21 cellular contexts compared by ENCODE assay signal in genomic region chr18:79510046-79510685, GRCh38.
DNase-seq lines count a peak whose midpoint lies in the region; ATAC-seq and TF ChIP-seq lines count a peak whose summit lies in the region.
"Had no signal": no experiment of that assay in that cellular context is flagged by ENCODE, and none has a peak within 500 bp of the region (broad histone marks: within the 10 kb centered on the region; RNA-seq: fewer than 3 reads in every experiment).

No MANE protein-coding gene starts in this region.

- H3K4me1 Mint-ChIP-seq in activated T-cell treated with anti-CD3 and anti-CD28 coated beads, Interleukin-2, amount 50 U/mL, for 24 hours (ENCODE audit: low read depth): peaks cover 44% of the 10 kb centered on the region
- peaks cover 36% of the 10 kb centered on the region for H3K4me1 Mint-ChIP-seq in activated T-cell treated with anti-CD3 and anti-CD28 coated beads, Interleukin-2, amount 50 U/mL, for 72 hours (ENCODE audit: low read depth)
- H3K4me1 Mint-ChIP-seq in stimulated activated naive B cell treated with anti-CD40 and anti-IgM and Interleukin-4, amounts not matched to agents 10 μg/mL and 1 μg/mL and 100 μg/mL, for 72 hours: peaks cover 45 to 52% of the 10 kb centered on the region in 2 donors
- peaks cover 41 to 42% of the 10 kb centered on the region in 2 donors for H3K4me1 Mint-ChIP-seq in immature natural killer cell

- no peak overlapping the region for H3K4me3 ChIP-seq in Peyer's patch
- H3K4me3 ChIP-seq: body of pancreas, skin epidermis, upper lobe of left lung had no signal

- TF ChIP-seq POLR2A in Peyer's patch (IDR thresholded peaks at IDR 0.05): no peak

- no peaks in the 10 kb centered on the region for H3K27me3 ChIP-seq in Peyer's patch
- H3K27me3 ChIP-seq: body of pancreas, upper lobe of left lung had no signal

- H3K36me3 Mint-ChIP-seq in activated T-cell treated with anti-CD3 and anti-CD28 coated beads, Interleukin-2, amount 50 U/mL, for 24 hours (ENCODE audit: low read depth): peaks cover 72% of the 10 kb centered on the region
- H3K36me3 Mint-ChIP-seq in activated T-cell treated with anti-CD3 and anti-CD28 coated beads, Interleukin-2, amount 50 U/mL, for 72 hours (ENCODE audit: insufficient read depth in 2 of 2): peaks cover 4 to 23% of the 10 kb centered on the region in 2 donors
- peaks cover 52 to 69% of the 10 kb centered on the region in 2 donors for H3K36me3 Mint-ChIP-seq in stimulated activated naive B cell treated with anti-CD40 and anti-IgM and Interleukin-4, amounts not matched to agents 10 μg/mL and 1 μg/mL and 100 μg/mL, for 72 hours
- peaks cover 0 to 13% (median 8%) of the 10 kb centered on the region in 3 donors for H3K36me3 Mint-ChIP-seq in immature natural killer cell

- peaks cover 0 to 4% (median 0%) of the 10 kb centered on the region in 3 donors for H3K36me3 ChIP-seq in Peyer's patch

- no peak for ATAC-seq in activated T-cell treated with anti-CD3 and anti-CD28 coated beads, Interleukin-2, amount 50 U/mL, for 72 hours (replicated peaks in 1 of 2)
- no peak for ATAC-seq in stimulated activated naive B cell treated with anti-CD40 and anti-IgM and Interleukin-4, amounts not matched to agents 10 μg/mL and 1 μg/mL and 100 μg/mL, for 72 hours (replicated peaks)
- no peak for ATAC-seq in GM18517 (IDR thresholded peaks at IDR 0.05; ENCODE audit: unreplicated experiment)
- ATAC-seq: body of pancreas had no signal

- no peaks in the 10 kb centered on the region for H3K9me3 Mint-ChIP-seq in activated T-cell treated with anti-CD3 and anti-CD28 coated beads, Interleukin-2, amount 50 U/mL, for 24 hours
- no peaks in the 10 kb centered on the region for H3K9me3 Mint-ChIP-seq in activated T-cell treated with anti-CD3 and anti-CD28 coated beads, Interleukin-2, amount 50 U/mL, for 72 hours
- H3K9me3 Mint-ChIP-seq in stimulated activated naive B cell treated with anti-CD40 and anti-IgM and Interleukin-4, amounts not matched to agents 10 μg/mL and 1 μg/mL and 100 μg/mL, for 72 hours: peaks cover 0 to 3% of the 10 kb centered on the region in 2 donors
- H3K9me3 Mint-ChIP-seq in immature natural killer cell: no peaks in the 10 kb centered on the region
- H3K9me3 Mint-ChIP-seq: activated CD4-positive, alpha-beta memory T cell treated with anti-CD3 and anti-CD28 coated beads for 36 hours had no signal

- no peak for DNase-seq in activated T-cell treated with anti-CD3 and anti-CD28 coated beads, Interleukin-2, amount 50 U/mL, for 24 hours
- DNase-seq in activated T-cell treated with anti-CD3 and anti-CD28 coated beads, Interleukin-2, amount 50 U/mL, for 72 hours: no peak
- DNase-seq in Peyer's patch (peak; percentile 14 to 37 (median 16)), mesenteric fat pad (ENCODE audit: low spot score) (peak; percentile 81), AG20443 (ENCODE audit: low spot score) (no peak), immature natural killer cell (no peak)
- no peak for DNase-seq in stimulated activated naive B cell treated with anti-CD40 and anti-IgM and Interleukin-4, amounts not matched to agents 10 μg/mL and 1 μg/mL and 100 μg/mL, for 72 hours
- DNase-seq: activated naive CD4-positive, alpha-beta T cell treated with Interleukin-2 at 50 U/mL for 16 hours; COR-L47; dermis blood vessel endothelial cell; GOT3; mesenchymal stem cell; NCI-H1105; NCI-H2171; NCI-H774; occipital lobe had no signal

- H3K27me3 Mint-ChIP-seq in activated T-cell treated with anti-CD3 and anti-CD28 coated beads, Interleukin-2, amount 50 U/mL, for 24 hours: no peaks in the 10 kb centered on the region
- H3K27me3 Mint-ChIP-seq in activated T-cell treated with anti-CD3 and anti-CD28 coated beads, Interleukin-2, amount 50 U/mL, for 72 hours (ENCODE audit: low read depth): no peaks in the 10 kb centered on the region
- no peaks in the 10 kb centered on the region for H3K27me3 Mint-ChIP-seq in stimulated activated naive B cell treated with anti-CD40 and anti-IgM and Interleukin-4, amounts not matched to agents 10 μg/mL and 1 μg/mL and 100 μg/mL, for 72 hours
- peaks cover 0 to 10% (median 2%) of the 10 kb centered on the region in 3 donors for H3K27me3 Mint-ChIP-seq in immature natural killer cell (ENCODE audit: low read depth in 3 of 3)
- H3K27me3 Mint-ChIP-seq: activated CD4-positive, alpha-beta memory T cell treated with anti-CD3 and anti-CD28 coated beads for 36 hours had no signal

- no peaks in the 10 kb centered on the region for H3K9me3 ChIP-seq in Peyer's patch
- H3K9me3 ChIP-seq: body of pancreas, upper lobe of left lung had no signal

- peak overlapping the region; percentile 64 for H3K27ac Mint-ChIP-seq in activated T-cell treated with anti-CD3 and anti-CD28 coated beads, Interleukin-2, amount 50 U/mL, for 24 hours
- H3K27ac Mint-ChIP-seq in activated T-cell treated with anti-CD3 and anti-CD28 coated beads, Interleukin-2, amount 50 U/mL, for 72 hours: no peak overlapping the region
- H3K27ac Mint-ChIP-seq in stimulated activated naive B cell treated with anti-CD40 and anti-IgM and Interleukin-4, amounts not matched to agents 10 μg/mL and 1 μg/mL and 100 μg/mL, for 72 hours: peak overlapping the region; percentile 92
- H3K27ac Mint-ChIP-seq in immature natural killer cell: peak overlapping the region in 1 of 6 donors; percentile 12

- H3K4me3 Mint-ChIP-seq in activated T-cell treated with anti-CD3 and anti-CD28 coated beads, Interleukin-2, amount 50 U/mL, for 24 hours: no peak overlapping the region
- no peak overlapping the region for H3K4me3 Mint-ChIP-seq in activated T-cell treated with anti-CD3 and anti-CD28 coated beads, Interleukin-2, amount 50 U/mL, for 72 hours
- peak overlapping the region in 1 of 2 donors; percentile 32 for H3K4me3 Mint-ChIP-seq in stimulated activated naive B cell treated with anti-CD40 and anti-IgM and Interleukin-4, amounts not matched to agents 10 μg/mL and 1 μg/mL and 100 μg/mL, for 72 hours
- no peak overlapping the region for H3K4me3 Mint-ChIP-seq in immature natural killer cell
- H3K4me3 Mint-ChIP-seq: activated CD4-positive, alpha-beta memory T cell treated with anti-CD3 and anti-CD28 coated beads for 36 hours had no signal

- no peak for TF ChIP-seq CTCF in Peyer's patch (IDR thresholded peaks at IDR 0.05)

- H3K4me1 ChIP-seq in Peyer's patch: peaks cover 0 to 31% (median 22%) of the 10 kb centered on the region in 4 donors

- peak overlapping the region in 1 of 4 donors; percentile 84 for H3K27ac ChIP-seq in Peyer's patch
- H3K27ac ChIP-seq: body of pancreas, upper lobe of left lung had no signal

Comparison
In these comparisons a context has a peak if more than half of its experiments do, and no peak if none do; other contexts are left out.
1. DNase-seq: peak in Peyer's patch (3 of 3) and mesenteric fat pad (single experiment); none in activated T-cell treated with anti-CD3 and anti-CD28 coated beads, Interleukin-2, amount 50 U/mL, for 24 hours (single experiment), activated T-cell treated with anti-CD3 and anti-CD28 coated beads, Interleukin-2, amount 50 U/mL, for 72 hours (0 of 2), stimulated activated naive B cell treated with anti-CD40 and anti-IgM and Interleukin-4, amounts not matched to agents 10 μg/mL and 1 μg/mL and 100 μg/mL, for 72 hours (single experiment), AG20443 (single experiment) and immature natural killer cell (0 of 3).